In genomic region chr5:5589857-5590256, GRCh38 we compare ENCODE assay signal across 9 cellular contexts.
"Had no signal": no experiment of that assay in that cellular context is flagged by ENCODE, and none has a peak within 500 bp of the region (broad histone marks: within the 10 kb centered on the region; RNA-seq: fewer than 3 reads in every experiment).

No MANE protein-coding gene starts in this region.

- H3K4me3 ChIP-seq: GM23248, HAP-1 had no signal

- H3K9me3 ChIP-seq: HAP-1 had no signal

- H3K36me3 ChIP-seq: HAP-1 had no signal

- H3K4me1 ChIP-seq: HAP-1 had no signal

- DNase-seq: GM23248, GOT3, H7, HFFc6, KBM-7 had no signal

- ATAC-seq: HCT116, HepG2 had no signal

- H3K27ac ChIP-seq: GM23248, HL-60 had no signal
